In genomic region chr15:78242128-78242527, GRCh38 we compare ENCODE assay signal across 9 cellular contexts. TPM values are rescaled to one million over a fixed set of nuclear protein-coding genes. Genes with fewer than 3 reads are reported as not detected.
DNase-seq lines count a peak whose midpoint lies in the region; ATAC-seq and TF ChIP-seq lines count a peak whose summit lies in the region.
"Had no signal": no experiment of that assay in that cellular context is flagged by ENCODE, and none has a peak within 500 bp of the region (broad histone marks: within the 10 kb centered on the region; RNA-seq: fewer than 3 reads in every experiment).

No MANE protein-coding gene starts in this region.

- H3K36me3 Mint-ChIP-seq in GM23338 (ENCODE audit: low read depth), result no peaks in the 10 kb centered on the region

- H3K4me2 ChIP-seq in GM23338, result no peak overlapping the region

- no peaks in the 10 kb centered on the region for H3K9me2 ChIP-seq in GM23338 (ENCODE audit: insufficient read depth)

- peak; percentile 64 for TF ChIP-seq CTCF in BE2C (IDR thresholded peaks at IDR 0.05; ENCODE audit: low read depth, low read length)
- TF ChIP-seq CTCF in GM23338 (conservative IDR thresholded peaks at IDR 0.05; ENCODE audit: low read depth in 2 of 2), result peak; percentile 69 to 78
- peak; percentile 35 for TF ChIP-seq CTCF in kidney epithelial cell (IDR thresholded peaks at IDR 0.05; ENCODE audit: insufficient read depth, low read length, poor library complexity, severe bottlenecking)

- DNase-seq in BE2C (peak; percentile 60), GM23338 (ENCODE audit: low spot score) (peak; percentile 79), UCSD-AML1 (lab: John Stamatoyannopoulos, UW; ENCODE audit: unreplicated experiment) (peak; percentile 21), kidney epithelial cell (ENCODE audit: low read depth) (no peak), SW480 (ENCODE audit: low spot score) (no peak)
- DNase-seq in stimulated activated CD4-positive, alpha-beta T cell treated with anti-CD3 and anti-CD28 coated beads, Interleukin-4, amount 100 ng/mL, for 24 hours, result no peak
- DNase-seq: NCI-H446 had no signal

- H3K36me3 ChIP-seq in BE2C (no peaks in the 10 kb centered on the region), GM23338 (ENCODE audit: insufficient read depth) (no peaks in the 10 kb centered on the region), kidney epithelial cell (ENCODE audit: control insufficient read depth, insufficient read depth, low read length) (no peaks in the 10 kb centered on the region)

- ATAC-seq in GM23338, result peak; percentile 64
- ATAC-seq in HG03280 (IDR thresholded peaks at IDR 0.05; ENCODE audit: unreplicated experiment), result no peak
- no peak for ATAC-seq in GM19324 (IDR thresholded peaks at IDR 0.05; ENCODE audit: low FRiP score, unreplicated experiment)

- no peaks in the 10 kb centered on the region for H3K79me2 ChIP-seq in GM23338 (replicated peaks; ENCODE audit: insufficient read depth)

- H3K9me3 ChIP-seq in BE2C, result no peaks in the 10 kb centered on the region

- H3K27ac Mint-ChIP-seq in GM23338, result no peak overlapping the region

- H3K27me3 Mint-ChIP-seq in GM23338 (ENCODE audit: insufficient read depth, low read depth, poor library complexity), result peaks cover 15% of the 10 kb centered on the region

- H4K20me1 ChIP-seq in GM23338 (replicated peaks; ENCODE audit: insufficient read depth), result no peaks in the 10 kb centered on the region

- no peak overlapping the region for H3K4me3 Mint-ChIP-seq in GM23338

- H3K4me1 Mint-ChIP-seq in GM23338, result peaks cover 30% of the 10 kb centered on the region

- H3K4me1 ChIP-seq in BE2C, result peaks cover 9% of the 10 kb centered on the region
- peaks cover 25% of the 10 kb centered on the region for H3K4me1 ChIP-seq in GM23338 (ENCODE audit: insufficient read depth)

- H3K4me3 ChIP-seq in BE2C (ENCODE audit: low read depth, low read length) (no peak overlapping the region), GM23338 (no peak overlapping the region), kidney epithelial cell (ENCODE audit: low read depth, low read length) (no peak overlapping the region)

- H2AFZ ChIP-seq in GM23338, result no peak overlapping the region; the same call in 1 of the 2 replicates

- H3K27ac ChIP-seq in GM23338 (ENCODE audit: low read depth), result 0 out of 2 replicates have a peak overlapping the region, but pooled peaks have one; percentile 34

- H3K27me3 ChIP-seq in BE2C, result no peaks in the 10 kb centered on the region
- H3K27me3 ChIP-seq in GM23338 (ENCODE audit: insufficient read depth), result no peaks in the 10 kb centered on the region
- no peaks in the 10 kb centered on the region for H3K27me3 ChIP-seq in kidney epithelial cell (ENCODE audit: control insufficient read depth, insufficient read depth, low read length)

- H3F3A ChIP-seq in GM23338 (replicated peaks; ENCODE audit: low read depth), result no peaks in the 10 kb centered on the region

- H3K9me3 Mint-ChIP-seq in GM23338, result peaks cover 9% of the 10 kb centered on the region; the same call in 2 of the 3 replicates

TF ChIP-seq in GM23338, 12 proteins besides CTCF, POLR2A, EP300 and RAD21 (continues in another document):
- TF ChIP-seq STAT1 (IDR thresholded peaks at IDR 0.05; ENCODE audit: unreplicated experiment) (no peak), JUNB (IDR thresholded peaks at IDR 0.05; ENCODE audit: unreplicated experiment) (no peak), ZNF114 (CRISPR knock-in tag; IDR thresholded peaks at IDR 0.05) (no peak), NANOG (IDR thresholded peaks at IDR 0.05; ENCODE audit: borderline replicate concordance) (no peak), CREB1 (CRISPR knock-in tag; IDR thresholded peaks at IDR 0.05; ENCODE audit: low read depth) (no peak), ZNF462 (CRISPR knock-in tag; IDR thresholded peaks at IDR 0.05) (no peak), EZH2phosphoT487 (IDR thresholded peaks at IDR 0.05; ENCODE audit: unreplicated experiment) (no peak), POLR2AphosphoS5 (IDR thresholded peaks at IDR 0.05; ENCODE audit: low read depth) (no peak), EZH2 (IDR thresholded peaks at IDR 0.05; ENCODE audit: low read depth, unreplicated experiment) (no peak), ZNF331 (CRISPR knock-in tag; IDR thresholded peaks at IDR 0.05; ENCODE audit: low read depth) (no peak)

RNA-seq across cellular contexts. Expression of gene ACSBG1, which starts 7.8 kb away (rescaled TPM):
- polyA plus RNA-seq in BE2C (2012; ENCODE audit: insufficient read depth, insufficient read length, low read depth), result 0.45 TPM
- 7.3 and 10.0 TPM in 2 replicates for total RNA-seq in GM23338 (2014; rRNA removed; shearing (Covaris generic))
- 1.9 TPM in 2 replicates for polyA plus RNA-seq in GM23338 (2016; fragmentation: Nextera tagmentation; extraction: Ambion mirVana)
- not detected in 2 replicates for total RNA-seq in kidney epithelial cell

RNA-seq across cellular contexts. Expression of gene DNAJA4, which starts 22.2 kb away (rescaled TPM):
- 5.6 TPM for polyA plus RNA-seq in BE2C (2012; ENCODE audit: insufficient read depth, insufficient read length, low read depth)
- total RNA-seq in GM23338 (2014; rRNA removed; shearing (Covaris generic)), result 10.3 and 12.5 TPM in 2 replicates
- polyA plus RNA-seq in GM23338 (2016; fragmentation: Nextera tagmentation; extraction: Ambion mirVana), result 5.0 and 5.4 TPM in 2 replicates
- total RNA-seq in kidney epithelial cell, result 9.9 and 11.0 TPM in 2 replicates

RNA-seq across cellular contexts. Expression of gene SKIC8, which starts 57.3 kb away (rescaled TPM):
- 81.0 TPM for polyA plus RNA-seq in BE2C (2012; ENCODE audit: insufficient read depth, insufficient read length, low read depth)
- total RNA-seq in GM23338 (2014; rRNA removed; shearing (Covaris generic)), result 47.0 and 59.4 TPM in 2 replicates
- polyA plus RNA-seq in GM23338 (2016; fragmentation: Nextera tagmentation; extraction: Ambion mirVana), result 68.6 and 73.8 TPM in 2 replicates
- total RNA-seq in kidney epithelial cell, result 51.1 and 54.6 TPM in 2 replicates

Comparison
In these comparisons a context has a peak if more than half of its experiments do, and no peak if none do; other contexts are left out.
1. DNase-seq: peak in BE2C (single experiment), GM23338 (single experiment) and UCSD-AML1 (single experiment); none in kidney epithelial cell (single experiment), stimulated activated CD4-positive, alpha-beta T cell treated with anti-CD3 and anti-CD28 coated beads, Interleukin-4, amount 100 ng/mL, for 24 hours (single experiment) and SW480 (single experiment).
2. Peak in every context shown above with its lines, with median percentiles within 50 percentile points of each other: CTCF ChIP-seq.